ENCODE assay signal across 8 cellular contexts in genomic region chrX:18353931-18354368, GRCh38. TPM values are rescaled to one million over a fixed set of nuclear protein-coding genes. Genes with fewer than 3 reads are reported as not detected.
A peak's percentile ranks its signal among the peaks of the same experiment; 100 is the strongest.
DNase-seq lines count a peak whose midpoint lies in the region; ATAC-seq and TF ChIP-seq lines count a peak whose summit lies in the region.

No MANE protein-coding gene starts in this region.

- peaks cover 4% of the 10 kb centered on the region for H3K27me3 Mint-ChIP-seq in activated CD4-positive, alpha-beta memory T cell treated with anti-CD3 and anti-CD28 coated beads for 36 hours
- H3K27me3 Mint-ChIP-seq in neural progenitor cell (ENCODE audit: insufficient read depth, low read depth), result peaks cover 12% of the 10 kb centered on the region

- TF ChIP-seq CTCF in AG04449 (IDR thresholded peaks at IDR 0.05; ENCODE audit: insufficient read depth, low read length, missing control alignments) (peak; percentile 30), esophagus squamous epithelium (IDR thresholded peaks at IDR 0.05) (no peak), neural progenitor cell (IDR thresholded peaks at IDR 0.05) (peak; percentile 22)

- H3K4me3 ChIP-seq in AG04449 (ENCODE audit: low read depth, low read length), result peak overlapping the region; percentile 63
- peak overlapping the region; percentile 42 to 69 (median 50) for H3K4me3 ChIP-seq in esophagus squamous epithelium
- H3K4me3 ChIP-seq in neural progenitor cell, result peak overlapping the region; percentile 60

- POLR2A ChIA-PET in AG04449 (lab: Yijun Ruan, JAX), result no interaction called here
- POLR2A ChIA-PET in activated CD4-positive, alpha-beta memory T cell treated with anti-CD3 and anti-CD28 coated beads for 36 hours (lab: Charles Lee), result no interaction called here

- peaks cover 36% of the 10 kb centered on the region for H4K20me1 ChIP-seq in neural progenitor cell (ENCODE audit: low read depth)

- CTCF ChIA-PET in AG04449 (lab: Yijun Ruan, JAX), result interaction anchor here (1.0 kb wide), 1 partner anchor 15 kb away, joined by 3 read pairs; no protein-coding TSS in a partner anchor
- CTCF ChIA-PET in activated CD4-positive, alpha-beta memory T cell treated with anti-CD3 and anti-CD28 coated beads for 36 hours (lab: Charles Lee), result interaction anchor here (3.0 kb wide), 1 partner anchor 24 kb away, joined by 12 read pairs; no protein-coding TSS in a partner anchor

- peak overlapping the region; percentile 76 for H3K4me2 ChIP-seq in neural progenitor cell

- intact Hi-C loops in activated CD4-positive, alpha-beta memory T cell treated with anti-CD3 and anti-CD28 coated beads for 36 hours (cut with micrococcal nuclease), result no loop called here
- intact Hi-C loops in esophagus squamous epithelium (cut with DNase I), result no loop called here

- H3K9me3 ChIP-seq in esophagus squamous epithelium, result no peaks in the 10 kb centered on the region
- H3K9me3 ChIP-seq in neural progenitor cell (ENCODE audit: low read depth), result no peaks in the 10 kb centered on the region

- H3K27me3 ChIP-seq in esophagus squamous epithelium (no peaks in the 10 kb centered on the region), neural progenitor cell (peaks cover 26% of the 10 kb centered on the region)

- H2AFZ ChIP-seq in neural progenitor cell (replicated peaks), result peak overlapping the region; percentile 26

- H3K9ac ChIP-seq in neural progenitor cell, result no peak overlapping the region

- H3K79me2 ChIP-seq in neural progenitor cell (ENCODE audit: low read depth), result peaks cover 39% of the 10 kb centered on the region

- H3F3A ChIP-seq in neural progenitor cell (ENCODE audit: low read depth), result peaks cover 10% of the 10 kb centered on the region

- peak overlapping the region; percentile 71 for H3K4me3 Mint-ChIP-seq in activated CD4-positive, alpha-beta memory T cell treated with anti-CD3 and anti-CD28 coated beads for 36 hours
- peak overlapping the region; percentile 87 for H3K4me3 Mint-ChIP-seq in neural progenitor cell

- DNase-seq in AG04449 (ENCODE audit: low read depth, low spot score) (no peak), esophagus squamous epithelium (lab: John Stamatoyannopoulos, UW) (no peak), neural progenitor cell (ENCODE audit: low spot score) (peak; percentile 70), GOT3 (lab: John Stamatoyannopoulos, UW) (no peak), NCI-H2081 (lab: John Stamatoyannopoulos, UW) (no peak)
- peak; percentile 23 for DNase-seq in activated CD4-positive, alpha-beta memory T cell treated with anti-CD3 and anti-CD28 coated beads for 36 hours

- H3K4me1 ChIP-seq in esophagus squamous epithelium (peaks cover 0 to 7% (median 0%) of the 10 kb centered on the region in 3 donors), neural progenitor cell (peaks cover 11% of the 10 kb centered on the region)

- 56% methylated on average over 7 of the region's 50 CpGs; no CpG with 5 or more reads in 1 of the 2 donors for WGBS in esophagus squamous epithelium, 2 donors

- peaks cover 2% of the 10 kb centered on the region for H3K4me1 Mint-ChIP-seq in activated CD4-positive, alpha-beta memory T cell treated with anti-CD3 and anti-CD28 coated beads for 36 hours (ENCODE audit: low read depth)
- H3K4me1 Mint-ChIP-seq in neural progenitor cell, result peaks cover 26% of the 10 kb centered on the region

- H3K27ac ChIP-seq in esophagus squamous epithelium (peak overlapping the region in 2 of 4 donors; percentile 46 to 50), neural progenitor cell (no peak overlapping the region)

- H3K36me3 Mint-ChIP-seq in activated CD4-positive, alpha-beta memory T cell treated with anti-CD3 and anti-CD28 coated beads for 36 hours, result no peaks in the 10 kb centered on the region
- H3K36me3 Mint-ChIP-seq in neural progenitor cell, result no peaks in the 10 kb centered on the region

- no peak for TF ChIP-seq POLR2A in esophagus squamous epithelium (IDR thresholded peaks at IDR 0.05)

- no peaks in the 10 kb centered on the region for H3K36me3 ChIP-seq in esophagus squamous epithelium
- H3K36me3 ChIP-seq in neural progenitor cell, result no peaks in the 10 kb centered on the region

- peak; percentile 15 for ATAC-seq in HG02798 (IDR thresholded peaks at IDR 0.05; ENCODE audit: poor library complexity, unreplicated experiment)
- no peak for ATAC-seq in GM21786 (IDR thresholded peaks at IDR 0.05; ENCODE audit: unreplicated experiment)

- no peaks in the 10 kb centered on the region for H3K9me3 Mint-ChIP-seq in activated CD4-positive, alpha-beta memory T cell treated with anti-CD3 and anti-CD28 coated beads for 36 hours
- peaks cover 3% of the 10 kb centered on the region for H3K9me3 Mint-ChIP-seq in neural progenitor cell

- no peak overlapping the region for H3K27ac Mint-ChIP-seq in activated CD4-positive, alpha-beta memory T cell treated with anti-CD3 and anti-CD28 coated beads for 36 hours
- no peak overlapping the region for H3K27ac Mint-ChIP-seq in neural progenitor cell

RNA-seq across cellular contexts. Expression of gene SCML2, which starts 0.5 kb away (rescaled TPM):
- 1 to 10 TPM; 2.2 to 2.3 TPM for total RNA-seq in activated CD4-positive, alpha-beta memory T cell treated with anti-CD3 and anti-CD28 coated beads for 36 hours
- total RNA-seq in esophagus squamous epithelium, result 1 to 10 TPM; 1.4 to 2.4 (median 1.8) TPM
- total RNA-seq in neural progenitor cell (ENCODE audit: low replicate concordance), result 27.8 and 36.8 TPM in 2 replicates

Comparison
In these comparisons a context has a peak if more than half of its experiments do, and no peak if none do; other contexts are left out.
1. DNase-seq: peak in activated CD4-positive, alpha-beta memory T cell treated with anti-CD3 and anti-CD28 coated beads for 36 hours (single experiment) and neural progenitor cell (single experiment); none in AG04449 (single experiment), esophagus squamous epithelium (single experiment), GOT3 (single experiment) and NCI-H2081 (0 of 2).
2. CTCF ChIP-seq: peak in AG04449 (single experiment) and neural progenitor cell (single experiment); none in esophagus squamous epithelium (0 of 6).
3. Peak in every context shown above with its lines, with median percentiles within 50 percentile points of each other: H3K4me3 ChIP-seq.